In genomic region chr5:28780083-28780692, GRCh38 we compare ENCODE assay signal across 27 cellular contexts.
"Had no signal": no experiment of that assay in that cellular context is flagged by ENCODE, and none has a peak within 500 bp of the region (broad histone marks: within the 10 kb centered on the region; RNA-seq: fewer than 3 reads in every experiment).

No MANE protein-coding gene starts in this region.

- H3K4me3 ChIP-seq: pancreas, prostate gland, right lobe of liver, sigmoid colon, stomach, thoracic aorta, thyroid gland, tibial nerve, upper lobe of left lung, vagina had no signal

- H3K4me1 ChIP-seq: pancreas, prostate gland, right lobe of liver, sigmoid colon, stomach, thyroid gland, tibial nerve, upper lobe of left lung, vagina had no signal

- DNase-seq: nephron progenitor cell; nucleus accumbens; pancreas; retina; right cardiac atrium; right lobe of liver; sigmoid colon; small intestine; stimulated activated CD4-positive, alpha-beta T cell treated with anti-CD3 and anti-CD28 coated beads, Interleukin-15, amount 100 ng/mL, for 24 hours; stimulated activated CD4-positive, alpha-beta T cell treated with anti-CD3 and anti-CD28 coated beads, Interleukin-2, amount 100 ng/mL, for 24 hours; stimulated activated CD4-positive, alpha-beta T cell treated with anti-CD3 and anti-CD28 coated beads, Interleukin-2, amount 100 ng/mL, for 48 hours; stimulated activated CD4-positive, alpha-beta T cell treated with anti-CD3 and anti-CD28 coated beads, Interleukin-4, amount 100 ng/mL, for 24 hours; stimulated activated naive B cell treated with anti-CD40 and anti-IgM and Interleukin-4, amounts not matched to agents 10 μg/mL and 1 μg/mL and 100 μg/mL, for 72 hours; stimulated activated naive CD4-positive, alpha-beta T cell treated with Interleukin-2 at 50 U/mL for 16 hours; stomach; thyroid gland; trophoblast cell; upper lobe of left lung had no signal

- ATAC-seq: natural killer cell treated with Interleukin-12 subunit alpha and Interleukin-12 subunit beta and Interleukin-15 and Interleukin-18, amount 100 ng/mL, for 72 hours; pancreas; right cardiac atrium; right lobe of liver; stimulated activated effector memory CD8-positive, alpha-beta T cell treated with anti-CD3 and anti-CD28 coated beads, Interleukin-12 subunit alpha, Interleukin-12 subunit beta, amount 100 ng/mL, for 72 hours; stimulated activated naive B cell treated with anti-CD40 and anti-IgM and Interleukin-4, amounts not matched to agents 10 μg/mL and 1 μg/mL and 100 μg/mL, for 72 hours had no signal

- H3K9me3 Mint-ChIP-seq: nephron progenitor cell, neural crest cell had no signal

- H3K4me3 Mint-ChIP-seq: natural killer cell treated with Interleukin-12 subunit alpha and Interleukin-12 subunit beta and Interleukin-15 and Interleukin-18, amount 100 ng/mL, for 72 hours; nephron progenitor cell; neural crest cell; stimulated activated effector memory CD8-positive, alpha-beta T cell treated with anti-CD3 and anti-CD28 coated beads, Interleukin-12 subunit alpha, Interleukin-12 subunit beta, amount 100 ng/mL, for 72 hours; stimulated activated naive B cell treated with anti-CD40 and anti-IgM and Interleukin-4, amounts not matched to agents 10 μg/mL and 1 μg/mL and 100 μg/mL, for 72 hours; stimulated activated naive CD8-positive, alpha-beta T cell treated with anti-CD3 and anti-CD28 coated beads, Interleukin-15, Interleukin-2, amounts not matched to agents 100 ng/mL and 50 ng/mL, for 24 hours had no signal

- H3K27ac Mint-ChIP-seq: natural killer cell treated with Interleukin-12 subunit alpha and Interleukin-12 subunit beta and Interleukin-15 and Interleukin-18, amount 100 ng/mL, for 72 hours; nephron progenitor cell; stimulated activated effector memory CD8-positive, alpha-beta T cell treated with anti-CD3 and anti-CD28 coated beads, Interleukin-12 subunit alpha, Interleukin-12 subunit beta, amount 100 ng/mL, for 72 hours; stimulated activated naive B cell treated with anti-CD40 and anti-IgM and Interleukin-4, amounts not matched to agents 10 μg/mL and 1 μg/mL and 100 μg/mL, for 72 hours; stimulated activated naive CD8-positive, alpha-beta T cell treated with anti-CD3 and anti-CD28 coated beads, Interleukin-15, Interleukin-2, amounts not matched to agents 100 ng/mL and 50 ng/mL, for 24 hours had no signal

- H3K36me3 ChIP-seq: neutrophil, pancreas, prostate gland, right lobe of liver, sigmoid colon, stomach, thoracic aorta, thyroid gland, tibial nerve, upper lobe of left lung, vagina had no signal

- H3K27me3 ChIP-seq: neutrophil, pancreas, right lobe of liver, sigmoid colon, stomach, thyroid gland, tibial nerve, upper lobe of left lung, vagina had no signal

- H3K27ac ChIP-seq: neutrophil, pancreas, prostate gland, right lobe of liver, sigmoid colon, stomach, thoracic aorta, thyroid gland, tibial nerve, upper lobe of left lung, vagina had no signal

- H3K36me3 Mint-ChIP-seq: natural killer cell treated with Interleukin-12 subunit alpha and Interleukin-12 subunit beta and Interleukin-15 and Interleukin-18, amount 100 ng/mL, for 72 hours; stimulated activated effector memory CD8-positive, alpha-beta T cell treated with anti-CD3 and anti-CD28 coated beads, Interleukin-12 subunit alpha, Interleukin-12 subunit beta, amount 100 ng/mL, for 72 hours; stimulated activated naive B cell treated with anti-CD40 and anti-IgM and Interleukin-4, amounts not matched to agents 10 μg/mL and 1 μg/mL and 100 μg/mL, for 72 hours had no signal

- H3K4me1 Mint-ChIP-seq: nephron progenitor cell; neural crest cell; stimulated activated effector memory CD8-positive, alpha-beta T cell treated with anti-CD3 and anti-CD28 coated beads, Interleukin-12 subunit alpha, Interleukin-12 subunit beta, amount 100 ng/mL, for 72 hours; stimulated activated naive B cell treated with anti-CD40 and anti-IgM and Interleukin-4, amounts not matched to agents 10 μg/mL and 1 μg/mL and 100 μg/mL, for 72 hours had no signal

- H3K9me3 ChIP-seq: neutrophil, pancreas, prostate gland, right lobe of liver, sigmoid colon, stomach, thoracic aorta, thyroid gland, tibial nerve, upper lobe of left lung, vagina had no signal

- H3K27me3 Mint-ChIP-seq: natural killer cell treated with Interleukin-12 subunit alpha and Interleukin-12 subunit beta and Interleukin-15 and Interleukin-18, amount 100 ng/mL, for 72 hours; stimulated activated naive B cell treated with anti-CD40 and anti-IgM and Interleukin-4, amounts not matched to agents 10 μg/mL and 1 μg/mL and 100 μg/mL, for 72 hours; stimulated activated naive CD8-positive, alpha-beta T cell treated with anti-CD3 and anti-CD28 coated beads, Interleukin-15, Interleukin-2, amounts not matched to agents 100 ng/mL and 50 ng/mL, for 24 hours had no signal
